In the genomic region with DNA sequence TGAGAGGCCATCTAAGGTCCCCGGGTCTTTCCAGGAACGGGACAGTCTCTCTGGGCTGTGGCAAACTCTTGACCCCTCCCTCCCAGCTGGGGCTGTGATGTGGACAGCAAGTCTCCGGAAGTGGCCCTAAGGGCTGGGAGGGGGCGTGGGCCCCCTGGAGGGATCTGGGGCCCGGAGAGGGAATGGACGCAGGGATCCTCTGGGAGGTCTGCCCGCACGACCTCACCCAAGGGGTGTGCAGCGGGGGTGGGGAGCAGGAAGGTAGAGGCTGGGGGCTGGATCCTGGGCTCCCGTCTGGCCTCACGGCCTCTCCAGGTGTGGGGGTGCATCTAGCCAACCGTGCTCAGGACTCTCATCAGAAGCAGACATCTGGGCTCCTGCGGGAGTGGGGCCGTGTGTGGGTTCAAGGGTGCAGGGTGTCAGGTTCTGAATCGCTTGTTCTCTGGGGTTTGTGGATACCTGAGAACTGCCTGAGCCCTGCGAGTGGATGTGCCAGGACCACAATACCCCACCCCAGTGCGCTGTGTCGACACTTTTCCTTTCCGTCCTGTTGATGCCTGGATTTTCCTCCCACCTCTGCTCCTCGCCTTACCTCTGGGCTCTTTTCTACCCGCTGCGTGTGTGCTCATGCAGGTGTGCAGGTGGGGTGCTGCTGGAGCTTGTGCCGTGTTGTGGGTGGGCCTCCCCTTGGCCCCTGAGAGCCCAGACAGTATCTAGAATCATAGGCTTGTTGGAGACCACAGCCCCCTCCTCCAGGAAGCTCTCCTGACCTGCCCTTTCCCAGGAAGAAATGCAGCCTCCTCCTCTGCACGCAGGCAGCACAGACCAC, we compare ENCODE assay signal across 14 cellular contexts. TPM values are rescaled to one million over a fixed set of nuclear protein-coding genes. Genes with fewer than 3 reads are reported as not detected.
A peak's percentile ranks its signal among the peaks of the same experiment; 100 is the strongest.
DNase-seq lines count a peak whose midpoint lies in the region; ATAC-seq, FAIRE-seq and TF ChIP-seq lines count a peak whose summit lies in the region.
"Had no signal": no experiment of that assay in that cellular context is flagged by ENCODE, and none has a peak within 500 bp of the region (broad histone marks: within the 10 kb centered on the region; RNA-seq: fewer than 3 reads in every experiment).

No MANE protein-coding gene starts in this region.

- no peaks in the 10 kb centered on the region for H3K27me3 ChIP-seq in smooth muscle cell (ENCODE audit: low read depth)

- H3K79me2 ChIP-seq in smooth muscle cell (ENCODE audit: low read depth): no peaks in the 10 kb centered on the region

- H3K4me3 Mint-ChIP-seq in brain: peak overlapping the region in 3 of 5 experiments; percentile 49 to 73 (median 67)
- H3K4me3 Mint-ChIP-seq: activated CD8-positive, alpha-beta T cell treated with anti-CD3 and anti-CD28 coated beads, Interleukin-2, amount 10 ng/mL, durations not matched to agents 7 days and 5 days; activated naive CD4-positive, alpha-beta T cell treated with anti-CD3 and anti-CD28 coated beads for 36 hours; T-helper 17 cell had no signal

- H3K9ac ChIP-seq in smooth muscle cell (ENCODE audit: low read depth): no peak overlapping the region

- ATAC-seq in GM19023 (IDR thresholded peaks at IDR 0.05; ENCODE audit: unreplicated experiment): no peak
- ATAC-seq: activated CD8-positive, alpha-beta T cell treated with anti-CD3 and anti-CD28 coated beads, Interleukin-2, amount 10 ng/mL, durations not matched to agents 7 days and 5 days; T-helper 17 cell had no signal

- 38% methylated on average over 24 of the region's 24 CpGs for WGBS in smooth muscle cell (ENCODE audit: low lambda C conversion rate)

- TF ChIP-seq POLR2A in GM12891 (IDR thresholded peaks at IDR 0.05; ENCODE audit: low read depth, low read length): no peak

- no peak overlapping the region for H3K27ac Mint-ChIP-seq in brain
- H3K27ac Mint-ChIP-seq: activated CD8-positive, alpha-beta T cell treated with anti-CD3 and anti-CD28 coated beads, Interleukin-2, amount 10 ng/mL, durations not matched to agents 7 days and 5 days; activated naive CD4-positive, alpha-beta T cell treated with anti-CD3 and anti-CD28 coated beads for 36 hours; T-helper 17 cell had no signal

- H3K4me1 Mint-ChIP-seq in brain: peaks cover 23% of the 10 kb centered on the region
- H3K4me1 Mint-ChIP-seq: T-helper 17 cell had no signal

- H3K4me1 ChIP-seq in HEK293 (ENCODE audit: control insufficient read depth, insufficient read depth, low read length) (no peaks in the 10 kb centered on the region), smooth muscle cell (ENCODE audit: low read depth) (peaks cover 10% of the 10 kb centered on the region)
- H3K4me1 ChIP-seq: colonic mucosa had no signal

- TF ChIP-seq CTCF in HEK293 (tag by site-specific recombination; IDR thresholded peaks at IDR 0.05) (no peak), brain (conservative IDR thresholded peaks at IDR 0.05) (no peak), smooth muscle cell (IDR thresholded peaks at IDR 0.05; ENCODE audit: borderline replicate concordance, insufficient read depth, poor library complexity, severe bottlenecking) (no peak)

- H3K36me3 Mint-ChIP-seq in brain: no peaks in the 10 kb centered on the region

- DNase-seq in left kidney (ENCODE audit: low read depth, low spot score) (peak; percentile 54), smooth muscle cell (lab: John Stamatoyannopoulos, UW; ENCODE audit: unreplicated experiment) (no peak), cerebellar nuclear complex (lab: John Stamatoyannopoulos, UW) (no peak), GM12891 (ENCODE audit: insufficient read length, low spot score) (no peak)
- DNase-seq: T-helper 17 cell had no signal

- FAIRE-seq in GM12891 (lab: Jason Lieb, UNC): no peak
- FAIRE-seq: GM12892 had no signal

- H3K27me3 Mint-ChIP-seq in brain: peaks cover 65% of the 10 kb centered on the region

- no peaks in the 10 kb centered on the region for H3K9me3 ChIP-seq in HEK293 (ENCODE audit: control insufficient read depth, insufficient read depth, low read depth, low read length)
- H3K9me3 ChIP-seq in smooth muscle cell (replicated peaks; ENCODE audit: low read depth): no peaks in the 10 kb centered on the region
- H3K9me3 ChIP-seq: colonic mucosa, prostate gland had no signal

- H3K36me3 ChIP-seq in HEK293 (ENCODE audit: control insufficient read depth in 2 of 2, insufficient read depth in 1 of 2, low read length in 2 of 2) (no peaks in the 10 kb centered on the region), smooth muscle cell (ENCODE audit: low read depth) (no peaks in the 10 kb centered on the region)
- H3K36me3 ChIP-seq: colonic mucosa, prostate gland had no signal

- POLR2A ChIA-PET in HEK293 (lab: Yijun Ruan, JAX): no interaction called here

- CTCF ChIA-PET in HEK293 (lab: Yijun Ruan, JAX): interaction anchor here (0.6 to 4.0 kb wide), 3 partner anchors 95 to 147 kb away, joined by 3 to 19 read pairs (median 3); no protein-coding TSS in a partner anchor

- H2AFZ ChIP-seq in smooth muscle cell (ENCODE audit: low read depth): peak overlapping the region; percentile 69

- H3K9me3 Mint-ChIP-seq in brain: peaks cover 0 to 6% (median 0%) of the 10 kb centered on the region in 5 experiments
- H3K9me3 Mint-ChIP-seq: activated naive CD4-positive, alpha-beta T cell treated with anti-CD3 and anti-CD28 coated beads for 36 hours had no signal

- H3K4me3 ChIP-seq in HEK293 (ENCODE audit: low read depth, low read length): no peak overlapping the region
- H3K4me3 ChIP-seq in smooth muscle cell: peak overlapping the region; percentile 58
- H3K4me3 ChIP-seq: colonic mucosa, lung had no signal

- H4K20me1 ChIP-seq in smooth muscle cell (ENCODE audit: low read depth): peaks cover 13% of the 10 kb centered on the region

- H3K27ac ChIP-seq in HEK293 (ENCODE audit: extremely low read depth, low read depth, low read length) (no peak overlapping the region), smooth muscle cell (ENCODE audit: low read depth) (no peak overlapping the region)
- H3K27ac ChIP-seq: colonic mucosa, prostate gland had no signal

- H3K4me2 ChIP-seq in smooth muscle cell: peak overlapping the region; percentile 94

- no peaks in the 10 kb centered on the region for H3F3A ChIP-seq in smooth muscle cell (ENCODE audit: low read depth)

TF ChIP-seq in HEK293, 187 proteins besides CTCF, POLR2A, EP300 and RAD21:
- TF ChIP-seq GLIS2 (tag by site-specific recombination; IDR thresholded peaks at IDR 0.05) (peak; percentile 42), ZNF423 (tag by site-specific recombination; IDR thresholded peaks at IDR 0.05) (no peak)

TF ChIP-seq in GM12891, 5 proteins besides CTCF, POLR2A, EP300 and RAD21:
- no peak for TF ChIP-seq POU2F2 (IDR thresholded peaks at IDR 0.05; ENCODE audit: low read depth, low read length)
- TF ChIP-seq SPI1 (IDR thresholded peaks at IDR 0.05; ENCODE audit: low read depth, low read length): no peak
- TF ChIP-seq PAX5 (IDR thresholded peaks at IDR 0.05; ENCODE audit: insufficient read depth, low read length, severe bottlenecking): no peak
- no peak for TF ChIP-seq POLR2AphosphoS5 (IDR thresholded peaks at IDR 0.05; ENCODE audit: low read depth, low read length)
- no peak for TF ChIP-seq TAF1 (IDR thresholded peaks at IDR 0.05; ENCODE audit: low read depth, low read length)

RNA-seq across cellular contexts. Expression of gene CPZ, which starts 0.9 kb away (rescaled TPM):
- polyA plus RNA-seq in brain (ENCODE audit: insufficient read depth, low read depth, low replicate concordance) (2.9 TPM), smooth muscle cell (33.9 and 35.9 TPM in 2 replicates)
- 10.9 and 12.0 TPM in 2 replicates for total RNA-seq in smooth muscle cell
- 0.05 TPM for polyA plus RNA-seq in GM12891 (2012; ENCODE audit: low read depth, missing spikeins)
- total RNA-seq: activated naive CD4-positive, alpha-beta T cell treated with anti-CD3 and anti-CD28 coated beads for 36 hours; T-helper 17 cell had no signal

RNA-seq across cellular contexts. Expression of gene GPR78, which starts 13.3 kb away (rescaled TPM):
- polyA plus RNA-seq in brain (ENCODE audit: insufficient read depth, low read depth, low replicate concordance) (not detected), smooth muscle cell (0.05 and 0.48 TPM in 2 replicates)
- total RNA-seq in smooth muscle cell: not detected in 2 replicates
- not detected for polyA plus RNA-seq in GM12891 (2012; ENCODE audit: low read depth, missing spikeins)
- total RNA-seq: activated CD8-positive, alpha-beta T cell treated with anti-CD3 and anti-CD28 coated beads, Interleukin-2, amount 10 ng/mL, durations not matched to agents 7 days and 5 days; activated naive CD4-positive, alpha-beta T cell treated with anti-CD3 and anti-CD28 coated beads for 36 hours; colonic mucosa; T-helper 17 cell had no signal
